7 cellular contexts compared by ENCODE assay signal in the genomic region with DNA sequence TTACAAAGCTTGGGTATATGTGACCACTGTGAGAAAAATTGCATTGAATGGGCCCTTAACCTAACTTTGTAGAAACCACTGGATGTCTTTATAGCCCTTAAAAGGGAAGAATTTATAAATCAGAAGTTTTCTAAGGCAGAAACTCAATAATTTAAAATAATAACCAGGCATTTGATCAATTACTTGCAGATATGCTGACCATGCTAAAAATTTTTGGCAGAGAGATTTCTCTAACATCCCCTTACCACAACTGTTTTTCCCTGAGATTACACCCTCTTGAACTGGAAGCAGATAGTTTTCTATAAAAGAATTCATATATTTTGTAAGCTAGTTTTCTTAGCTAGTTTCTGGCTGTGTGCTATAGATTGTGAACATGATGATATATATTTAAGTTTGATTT.
"Had no signal": no experiment of that assay in that cellular context is flagged by ENCODE, and none has a peak within 500 bp of the region (broad histone marks: within the 10 kb centered on the region; RNA-seq: fewer than 3 reads in every experiment).

No MANE protein-coding gene starts in this region.

- DNase-seq: GM23248, GOT3, H9, HCEC 1CT, KG1 had no signal

- H3K4me3 ChIP-seq: GM23248 had no signal

- FAIRE-seq: H54 had no signal

- H3K27ac ChIP-seq: GM23248, HL-60 had no signal

- H2AFZ ChIP-seq: GM23248 had no signal

- H3K9ac ChIP-seq: GM23248 had no signal
